Comparison of ENCODE assay signal across 13 cellular contexts in the genomic region with DNA sequence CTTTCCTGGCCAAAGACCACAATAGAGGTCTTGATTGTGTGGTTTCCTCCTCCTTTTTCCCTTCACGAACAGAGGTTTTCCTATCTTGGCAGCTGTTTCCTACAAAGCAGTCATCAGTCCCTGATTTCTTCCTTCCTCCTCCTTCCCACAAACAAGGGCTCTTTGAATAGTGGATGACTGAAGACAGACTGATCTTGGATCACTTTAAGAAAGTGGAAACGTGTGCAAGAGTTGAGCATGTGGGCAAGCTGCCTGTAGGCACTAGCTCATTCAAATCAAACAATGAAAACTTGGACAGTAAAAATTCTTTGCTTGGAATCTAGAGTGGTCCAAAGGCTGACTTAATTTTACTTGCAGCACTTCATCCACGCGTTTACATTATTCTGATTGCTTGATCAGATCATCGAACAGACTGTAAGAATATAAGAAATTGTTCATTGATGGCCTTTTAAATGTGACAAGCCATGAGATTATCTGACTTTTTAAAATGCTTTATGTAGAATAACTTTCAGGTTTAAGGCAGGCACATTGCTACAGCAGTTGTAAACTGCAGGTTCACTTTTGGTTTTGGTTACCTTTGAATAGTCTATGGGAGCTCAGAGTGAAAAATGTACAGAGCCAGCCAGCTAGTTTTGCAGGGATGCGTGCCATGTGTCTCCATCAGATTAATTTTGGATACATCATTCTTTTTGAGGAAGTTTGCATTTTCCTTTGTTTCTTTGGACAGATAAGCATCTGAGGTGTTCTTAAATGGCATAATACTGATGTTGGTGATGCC. TPM values are rescaled to one million over a fixed set of nuclear protein-coding genes. Genes with fewer than 3 reads are reported as not detected.
DNase-seq lines count a peak whose midpoint lies in the region; ATAC-seq and TF ChIP-seq lines count a peak whose summit lies in the region.
"Had no signal": no experiment of that assay in that cellular context is flagged by ENCODE, and none has a peak within 500 bp of the region (broad histone marks: within the 10 kb centered on the region; RNA-seq: fewer than 3 reads in every experiment).

No MANE protein-coding gene starts in this region.

- no peaks in the 10 kb centered on the region for H3K27me3 ChIP-seq in foreskin keratinocyte
- H3K27me3 ChIP-seq: uterus had no signal

- no peak overlapping the region for H3K4me3 ChIP-seq in mucosa of descending colon
- H3K4me3 ChIP-seq: uterus had no signal

- intact Hi-C loops in mucosa of descending colon (cut with DNase I, micrococcal nuclease) = no loop called here

- TF ChIP-seq CTCF in mucosa of descending colon (IDR thresholded peaks at IDR 0.05) (no peak), foreskin keratinocyte (conservative IDR thresholded peaks at IDR 0.05) (no peak)

- H3K27ac ChIP-seq in foreskin keratinocyte = no peak overlapping the region
- H3K27ac ChIP-seq: uterus had no signal

- DNase-seq in AG08395 (ENCODE audit: low spot score) = peak; percentile 4
- DNase-seq in NCI-H226 = peak; percentile 78
- DNase-seq in fibroblast of gingiva (ENCODE audit: low read depth) = peak; percentile 43
- DNase-seq in mucosa of descending colon = no peak
- no peak for DNase-seq in DMS 273 (lab: John Stamatoyannopoulos, UW; ENCODE audit: unreplicated experiment)
- no peak for DNase-seq in foreskin keratinocyte
- DNase-seq: activated CD4-positive, alpha-beta T cell treated with anti-CD3 and anti-CD28 coated beads for 1 hour; activated effector memory CD4-positive, alpha-beta T cell treated with anti-CD3 and anti-CD28 coated beads, Interleukin-2, amount 50 U/mL, for 16 hours; GF-D8; occipital lobe; uterus had no signal

- ATAC-seq in mucosa of descending colon (peak; percentile 30), foreskin keratinocyte (no peak), HG03159 (IDR thresholded peaks at IDR 0.05; ENCODE audit: unreplicated experiment) (no peak), HG02973 (IDR thresholded peaks at IDR 0.05; ENCODE audit: unreplicated experiment) (no peak)

- H3K4me1 ChIP-seq in mucosa of descending colon (ENCODE audit: low read depth) = peaks cover 2% of the 10 kb centered on the region
- no peaks in the 10 kb centered on the region for H3K4me1 ChIP-seq in foreskin keratinocyte
- H3K4me1 ChIP-seq: uterus had no signal

- H3K9me3 ChIP-seq in mucosa of descending colon = no peaks in the 10 kb centered on the region
- H3K9me3 ChIP-seq: uterus had no signal

- H3K36me3 ChIP-seq in mucosa of descending colon (ENCODE audit: low read depth) = no peaks in the 10 kb centered on the region
- H3K36me3 ChIP-seq: uterus had no signal

RNA-seq across cellular contexts. Expression of gene ADGRL2, which starts 34.4 kb away (rescaled TPM):
- total RNA-seq in mucosa of descending colon = 10 to 100 TPM in 1 of 3 donors, 1 to 10 TPM in 2; 4.5 to 31.7 (median 9.2) TPM
- 9.8 and 15.0 TPM in 2 replicates for total RNA-seq in foreskin keratinocyte
- 2.4 and 4.8 TPM in 2 replicates for polyA plus RNA-seq in foreskin keratinocyte

Comparison
In these comparisons a context has a peak if more than half of its experiments do, and no peak if none do; other contexts are left out.
1. DNase-seq: peak in AG08395 (single experiment), NCI-H226 (single experiment) and fibroblast of gingiva (single experiment); none in mucosa of descending colon (0 of 3), DMS 273 (single experiment) and foreskin keratinocyte (0 of 2).